Comparison of ENCODE assay signal across 7 cellular contexts in genomic region chr13:59677966-59678814, GRCh38.
DNase-seq lines count a peak whose midpoint lies in the region; ATAC-seq, FAIRE-seq and TF ChIP-seq lines count a peak whose summit lies in the region.

No MANE protein-coding gene starts in this region.

- no peaks in the 10 kb centered on the region for H3K4me1 ChIP-seq in Karpas-422 (ENCODE audit: low read length)
- no peaks in the 10 kb centered on the region for H3K4me1 ChIP-seq in pancreas

- H3K9me2 ChIP-seq in Karpas-422 (replicated peaks; ENCODE audit: insufficient read depth, low read length): no peaks in the 10 kb centered on the region

- H3K4me3 ChIP-seq in Karpas-422 (ENCODE audit: low read length) (no peak overlapping the region), pancreas (no peak overlapping the region)

- H3K9ac ChIP-seq in Karpas-422 (ENCODE audit: low read length): no peak overlapping the region

- no peak overlapping the region for H3K4me2 ChIP-seq in Karpas-422 (ENCODE audit: low read depth, low read length, poor library complexity, severe bottlenecking)

- intact Hi-C loops in pancreas (cut with DNase I): no loop called here

- no peaks in the 10 kb centered on the region for H3K79me2 ChIP-seq in Karpas-422 (ENCODE audit: low read length)

- H3K27ac ChIP-seq in Karpas-422 (ENCODE audit: low read length): no peak overlapping the region
- no peak overlapping the region for H3K27ac ChIP-seq in pancreas

- H4K20me1 ChIP-seq in Karpas-422 (ENCODE audit: insufficient read depth, low read depth, low read length): no peaks in the 10 kb centered on the region

- DNase-seq in GM10266 (ENCODE audit: extremely low spot score): peak; percentile 36
- DNase-seq in Karpas-422: peak; percentile 81
- peak; percentile 39 for DNase-seq in SKM-1 (lab: John Stamatoyannopoulos, UW; ENCODE audit: unreplicated experiment)
- peak; percentile 87 for DNase-seq in fibroblast of peridontal ligament (ENCODE audit: extremely low read depth)
- peak in 2 of 6 donors; percentile 6 to 15 for DNase-seq in pancreas
- DNase-seq in effector CD8-positive, alpha-beta T cell (lab: John Stamatoyannopoulos, UW): no peak

- ATAC-seq in GM21717 (IDR thresholded peaks at IDR 0.05; ENCODE audit: unreplicated experiment): peak; percentile 77
- ATAC-seq in pancreas: peak; percentile 89 to 97 (median 94)

- TF ChIP-seq CTCF in GM10266 (IDR thresholded peaks at IDR 0.05; ENCODE audit: control insufficient read depth, insufficient read depth, low read depth, missing control alignments): peak; percentile 57
- TF ChIP-seq CTCF in pancreas (IDR thresholded peaks at IDR 0.05): peak; percentile 39 to 85 (median 72)

- H2AFZ ChIP-seq in Karpas-422 (ENCODE audit: low read length): no peak overlapping the region

- WGBS in pancreas, 2 donors: 58 to 64% methylated on average over 6 of the region's 6 CpGs

- no peak for FAIRE-seq in pancreas (lab: Jason Lieb, UNC)

- H3K9me3 ChIP-seq in Karpas-422 (ENCODE audit: low read length): no peaks in the 10 kb centered on the region
- no peaks in the 10 kb centered on the region for H3K9me3 ChIP-seq in pancreas

- H3K36me3 ChIP-seq in Karpas-422 (ENCODE audit: insufficient read depth, low read length): no peaks in the 10 kb centered on the region
- H3K36me3 ChIP-seq in pancreas: no peaks in the 10 kb centered on the region

- H3K27me3 ChIP-seq in Karpas-422 (ENCODE audit: low read length) (no peaks in the 10 kb centered on the region), pancreas (no peaks in the 10 kb centered on the region)
